In genomic region chr7:140260767-140261486, GRCh38 we compare ENCODE assay signal across 15 cellular contexts.
A peak's percentile ranks its signal among the peaks of the same experiment; 100 is the strongest.
DNase-seq lines count a peak whose midpoint lies in the region; ATAC-seq and TF ChIP-seq lines count a peak whose summit lies in the region.
"Had no signal": no experiment of that assay in that cellular context is flagged by ENCODE, and none has a peak within 500 bp of the region (broad histone marks: within the 10 kb centered on the region; RNA-seq: fewer than 3 reads in every experiment).

No MANE protein-coding gene starts in this region.

- TF ChIP-seq CTCF in GM23338 (conservative IDR thresholded peaks at IDR 0.05; ENCODE audit: low read depth in 2 of 2): no peak

- no peaks in the 10 kb centered on the region for H3K79me2 ChIP-seq in GM23338 (replicated peaks; ENCODE audit: insufficient read depth)

- no peak overlapping the region for H3K4me2 ChIP-seq in GM23338

- no peak for DNase-seq in CD4-positive, CD25-positive, alpha-beta regulatory T cell
- DNase-seq in GM23338 (ENCODE audit: low spot score) (no peak), NCI-H774 (lab: John Stamatoyannopoulos, UW) (peak; percentile 85), midbrain (lab: John Stamatoyannopoulos, UW) (peak; percentile 68)
- DNase-seq: activated naive CD8-positive, alpha-beta T cell treated with anti-CD3 and anti-CD28 coated beads, Interleukin-2, amount 10 ng/mL, durations not matched to agents 7 days and 5 days; central memory CD4-positive, alpha-beta T cell; left cardiac atrium; nephron progenitor cell; stomach had no signal

- peaks cover 12 to 47% (median 26%) of the 10 kb centered on the region in 4 donors for H3K4me1 Mint-ChIP-seq in CD4-positive, CD25-positive, alpha-beta regulatory T cell
- no peaks in the 10 kb centered on the region for H3K4me1 Mint-ChIP-seq in GM23338

- no peak for ATAC-seq in CD4-positive, CD25-positive, alpha-beta regulatory T cell (ENCODE audit: low read depth in 2 of 2)
- ATAC-seq in GM23338 (no peak), GM18519 (IDR thresholded peaks at IDR 0.05; ENCODE audit: low FRiP score, unreplicated experiment) (no peak), GM19023 (IDR thresholded peaks at IDR 0.05; ENCODE audit: unreplicated experiment) (no peak), HG03457 (IDR thresholded peaks at IDR 0.05; ENCODE audit: unreplicated experiment) (no peak), HG03045 (IDR thresholded peaks at IDR 0.05; ENCODE audit: unreplicated experiment) (no peak)

- H3K4me3 Mint-ChIP-seq in CD4-positive, CD25-positive, alpha-beta regulatory T cell: no peak overlapping the region
- no peak overlapping the region for H3K4me3 Mint-ChIP-seq in GM23338
- H3K4me3 Mint-ChIP-seq: activated naive CD8-positive, alpha-beta T cell treated with anti-CD3 and anti-CD28 coated beads, Interleukin-2, amount 10 ng/mL, durations not matched to agents 7 days and 5 days; nephron progenitor cell had no signal

- H3K27ac Mint-ChIP-seq in CD4-positive, CD25-positive, alpha-beta regulatory T cell: peak overlapping the region in 2 of 3 donors; percentile 47 to 57
- no peak overlapping the region for H3K27ac Mint-ChIP-seq in GM23338
- H3K27ac Mint-ChIP-seq: nephron progenitor cell had no signal

- no peak overlapping the region for H3K27ac ChIP-seq in CD4-positive, CD25-positive, alpha-beta regulatory T cell (ENCODE audit: insufficient read depth, low read length, poor library complexity, severe bottlenecking)
- no peak overlapping the region for H3K27ac ChIP-seq in GM23338 (ENCODE audit: low read depth)
- H3K27ac ChIP-seq: epithelial cell of prostate, skin epidermis had no signal

- H3K36me3 Mint-ChIP-seq in CD4-positive, CD25-positive, alpha-beta regulatory T cell: no peaks in the 10 kb centered on the region
- H3K36me3 Mint-ChIP-seq in GM23338 (ENCODE audit: low read depth): no peaks in the 10 kb centered on the region

- peaks cover 0 to 6% (median 1%) of the 10 kb centered on the region in 7 donors for H3K9me3 Mint-ChIP-seq in CD4-positive, CD25-positive, alpha-beta regulatory T cell
- H3K9me3 Mint-ChIP-seq in GM23338: peaks cover 12% of the 10 kb centered on the region

- H3K27me3 ChIP-seq in CD4-positive, CD25-positive, alpha-beta regulatory T cell (ENCODE audit: control insufficient read depth, insufficient read depth, low read length): no peaks in the 10 kb centered on the region
- no peaks in the 10 kb centered on the region for H3K27me3 ChIP-seq in GM23338 (ENCODE audit: insufficient read depth)
- H3K27me3 ChIP-seq: stomach had no signal

- H3K4me3 ChIP-seq in CD4-positive, CD25-positive, alpha-beta regulatory T cell (ENCODE audit: low read depth, low read length): no peak overlapping the region
- no peak overlapping the region for H3K4me3 ChIP-seq in GM23338
- H3K4me3 ChIP-seq: skin epidermis, stomach had no signal

- H3K36me3 ChIP-seq in CD4-positive, CD25-positive, alpha-beta regulatory T cell (ENCODE audit: control insufficient read depth, insufficient read depth, low read length): no peaks in the 10 kb centered on the region
- no peaks in the 10 kb centered on the region for H3K36me3 ChIP-seq in GM23338 (ENCODE audit: insufficient read depth)
- H3K36me3 ChIP-seq: stomach had no signal

- no peaks in the 10 kb centered on the region for H4K20me1 ChIP-seq in GM23338 (replicated peaks; ENCODE audit: insufficient read depth)

- H3K9me2 ChIP-seq in GM23338 (ENCODE audit: insufficient read depth): 0 out of 2 replicates have a peak, but pooled peaks cover 11% of the 10 kb centered on the region

- peaks cover 0 to 2% of the 10 kb centered on the region in 2 experiments for H3K9me3 ChIP-seq in CD4-positive, CD25-positive, alpha-beta regulatory T cell (ENCODE audit: control insufficient read depth in 2 of 2, low read length in 2 of 2)
- H3K9me3 ChIP-seq: stomach had no signal

- H2AFZ ChIP-seq in GM23338: peak overlapping the region; percentile 14; the same call in 1 of the 2 replicates

- H3K4me1 ChIP-seq in CD4-positive, CD25-positive, alpha-beta regulatory T cell (ENCODE audit: control insufficient read depth, insufficient read depth, low read length, poor library complexity, severe bottlenecking): peaks cover 21% of the 10 kb centered on the region
- H3K4me1 ChIP-seq in GM23338 (ENCODE audit: insufficient read depth): no peaks in the 10 kb centered on the region

- no peaks in the 10 kb centered on the region for H3F3A ChIP-seq in GM23338 (replicated peaks; ENCODE audit: low read depth)

- H3K27me3 Mint-ChIP-seq in CD4-positive, CD25-positive, alpha-beta regulatory T cell: no peaks in the 10 kb centered on the region
- H3K27me3 Mint-ChIP-seq in GM23338 (ENCODE audit: insufficient read depth, low read depth, poor library complexity): peaks cover 5% of the 10 kb centered on the region
- H3K27me3 Mint-ChIP-seq: activated naive CD8-positive, alpha-beta T cell treated with anti-CD3 and anti-CD28 coated beads, Interleukin-2, amount 10 ng/mL, durations not matched to agents 7 days and 5 days had no signal

TF ChIP-seq in GM23338, 12 proteins besides CTCF, POLR2A, EP300 and RAD21 (continues in another document):
- TF ChIP-seq NANOG (IDR thresholded peaks at IDR 0.05; ENCODE audit: borderline replicate concordance): no peak
- TF ChIP-seq STAT1 (IDR thresholded peaks at IDR 0.05; ENCODE audit: unreplicated experiment): no peak
- no peak for TF ChIP-seq POLR2AphosphoS5 (IDR thresholded peaks at IDR 0.05; ENCODE audit: low read depth)
- TF ChIP-seq ZNF331 (CRISPR knock-in tag; IDR thresholded peaks at IDR 0.05; ENCODE audit: low read depth): no peak
- no peak for TF ChIP-seq EZH2 (IDR thresholded peaks at IDR 0.05; ENCODE audit: low read depth, unreplicated experiment)
- TF ChIP-seq JUNB (IDR thresholded peaks at IDR 0.05; ENCODE audit: unreplicated experiment): no peak
- no peak for TF ChIP-seq ZNF114 (CRISPR knock-in tag; IDR thresholded peaks at IDR 0.05)
- TF ChIP-seq, protein P1, sequence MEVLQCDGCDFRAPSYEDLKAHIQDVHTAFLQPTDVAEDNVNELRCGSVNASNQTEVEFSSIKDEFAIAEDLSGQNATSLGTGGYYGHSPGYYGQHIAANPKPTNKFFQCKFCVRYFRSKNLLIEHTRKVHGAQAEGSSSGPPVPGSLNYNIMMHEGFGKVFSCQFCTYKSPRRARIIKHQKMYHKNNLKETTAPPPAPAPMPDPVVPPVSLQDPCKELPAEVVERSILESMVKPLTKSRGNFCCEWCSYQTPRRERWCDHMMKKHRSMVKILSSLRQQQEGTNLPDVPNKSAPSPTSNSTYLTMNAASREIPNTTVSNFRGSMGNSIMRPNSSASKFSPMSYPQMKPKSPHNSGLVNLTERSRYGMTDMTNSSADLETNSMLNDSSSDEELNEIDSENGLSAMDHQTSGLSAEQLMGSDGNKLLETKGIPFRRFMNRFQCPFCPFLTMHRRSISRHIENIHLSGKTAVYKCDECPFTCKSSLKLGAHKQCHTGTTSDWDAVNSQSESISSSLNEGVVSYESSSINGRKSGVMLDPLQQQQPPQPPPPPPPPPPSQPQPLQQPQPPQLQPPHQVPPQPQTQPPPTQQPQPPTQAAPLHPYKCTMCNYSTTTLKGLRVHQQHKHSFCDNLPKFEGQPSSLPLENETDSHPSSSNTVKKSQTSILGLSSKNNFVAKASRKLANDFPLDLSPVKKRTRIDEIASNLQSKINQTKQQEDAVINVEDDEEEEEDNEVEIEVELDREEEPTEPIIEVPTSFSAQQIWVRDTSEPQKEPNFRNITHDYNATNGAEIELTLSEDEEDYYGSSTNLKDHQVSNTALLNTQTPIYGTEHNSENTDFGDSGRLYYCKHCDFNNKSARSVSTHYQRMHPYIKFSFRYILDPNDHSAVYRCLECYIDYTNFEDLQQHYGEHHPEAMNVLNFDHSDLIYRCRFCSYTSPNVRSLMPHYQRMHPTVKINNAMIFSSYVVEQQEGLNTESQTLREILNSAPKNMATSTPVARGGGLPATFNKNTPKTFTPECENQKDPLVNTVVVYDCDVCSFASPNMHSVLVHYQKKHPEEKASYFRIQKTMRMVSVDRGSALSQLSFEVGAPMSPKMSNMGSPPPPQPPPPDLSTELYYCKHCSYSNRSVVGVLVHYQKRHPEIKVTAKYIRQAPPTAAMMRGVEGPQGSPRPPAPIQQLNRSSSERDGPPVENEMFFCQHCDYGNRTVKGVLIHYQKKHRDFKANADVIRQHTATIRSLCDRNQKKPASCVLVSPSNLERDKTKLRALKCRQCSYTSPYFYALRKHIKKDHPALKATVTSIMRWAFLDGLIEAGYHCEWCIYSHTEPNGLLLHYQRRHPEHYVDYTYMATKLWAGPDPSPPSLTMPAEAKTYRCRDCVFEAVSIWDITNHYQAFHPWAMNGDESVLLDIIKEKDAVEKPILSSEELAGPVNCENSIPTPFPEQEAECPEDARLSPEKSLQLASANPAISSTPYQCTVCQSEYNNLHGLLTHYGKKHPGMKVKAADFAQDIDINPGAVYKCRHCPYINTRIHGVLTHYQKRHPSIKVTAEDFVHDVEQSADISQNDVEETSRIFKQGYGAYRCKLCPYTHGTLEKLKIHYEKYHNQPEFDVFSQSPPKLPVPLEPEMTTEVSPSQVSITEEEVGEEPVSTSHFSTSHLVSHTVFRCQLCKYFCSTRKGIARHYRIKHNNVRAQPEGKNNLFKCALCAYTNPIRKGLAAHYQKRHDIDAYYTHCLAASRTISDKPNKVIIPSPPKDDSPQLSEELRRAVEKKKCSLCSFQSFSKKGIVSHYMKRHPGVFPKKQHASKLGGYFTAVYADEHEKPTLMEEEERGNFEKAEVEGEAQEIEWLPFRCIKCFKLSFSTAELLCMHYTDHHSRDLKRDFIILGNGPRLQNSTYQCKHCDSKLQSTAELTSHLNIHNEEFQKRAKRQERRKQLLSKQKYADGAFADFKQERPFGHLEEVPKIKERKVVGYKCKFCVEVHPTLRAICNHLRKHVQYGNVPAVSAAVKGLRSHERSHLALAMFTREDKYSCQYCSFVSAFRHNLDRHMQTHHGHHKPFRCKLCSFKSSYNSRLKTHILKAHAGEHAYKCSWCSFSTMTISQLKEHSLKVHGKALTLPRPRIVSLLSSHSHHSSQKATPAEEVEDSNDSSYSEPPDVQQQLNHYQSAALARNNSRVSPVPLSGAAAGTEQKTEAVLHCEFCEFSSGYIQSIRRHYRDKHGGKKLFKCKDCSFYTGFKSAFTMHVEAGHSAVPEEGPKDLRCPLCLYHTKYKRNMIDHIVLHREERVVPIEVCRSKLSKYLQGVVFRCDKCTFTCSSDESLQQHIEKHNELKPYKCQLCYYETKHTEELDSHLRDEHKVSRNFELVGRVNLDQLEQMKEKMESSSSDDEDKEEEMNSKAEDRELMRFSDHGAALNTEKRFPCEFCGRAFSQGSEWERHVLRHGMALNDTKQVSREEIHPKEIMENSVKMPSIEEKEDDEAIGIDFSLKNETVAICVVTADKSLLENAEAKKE (CRISPR knock-in tag; IDR thresholded peaks at IDR 0.05): no peak
- no peak for TF ChIP-seq EZH2phosphoT487 (IDR thresholded peaks at IDR 0.05; ENCODE audit: unreplicated experiment)

Comparison
In these comparisons a context has a peak if more than half of its experiments do, and no peak if none do; other contexts are left out.
1. DNase-seq: peak in NCI-H774 (single experiment) and midbrain (single experiment); none in CD4-positive, CD25-positive, alpha-beta regulatory T cell (0 of 3) and GM23338 (single experiment).